In the genomic region with DNA sequence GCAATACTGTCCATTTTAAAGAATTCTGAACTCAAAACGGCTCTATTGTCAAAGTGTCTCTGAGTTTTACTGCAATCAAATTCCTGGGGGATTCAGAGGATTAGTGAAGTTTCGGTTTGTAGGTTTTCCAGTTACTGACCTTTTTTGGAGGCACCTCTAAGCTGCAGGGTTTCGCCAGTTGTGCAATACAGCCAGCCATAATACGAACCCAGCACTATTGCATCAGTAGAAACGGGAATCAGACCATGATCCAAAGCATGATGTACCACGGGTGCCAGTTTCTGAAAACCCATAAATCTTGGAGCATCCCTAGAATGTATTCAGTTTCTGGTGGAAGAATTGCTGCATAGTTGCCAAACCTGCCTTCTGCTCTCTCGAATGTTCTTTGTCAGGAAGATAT, we compare ENCODE assay signal across 23 cellular contexts.
DNase-seq lines count a peak whose midpoint lies in the region; ATAC-seq, FAIRE-seq and TF ChIP-seq lines count a peak whose summit lies in the region.
"Had no signal": no experiment of that assay in that cellular context is flagged by ENCODE, and none has a peak within 500 bp of the region (broad histone marks: within the 10 kb centered on the region; RNA-seq: fewer than 3 reads in every experiment).

No MANE protein-coding gene starts in this region.

- no peaks in the 10 kb centered on the region for H3K36me3 Mint-ChIP-seq in astrocyte (ENCODE audit: low read depth, unreplicated experiment)
- H3K36me3 Mint-ChIP-seq: activated CD4-positive, alpha-beta memory T cell treated with anti-CD3 and anti-CD28 coated beads for 36 hours; IgD-negative memory B cell had no signal

- intact Hi-C loops in A673 (cut with micrococcal nuclease; ENCODE audit: unreplicated experiment), result no loop called here

- peaks cover 2% of the 10 kb centered on the region for H3K4me1 Mint-ChIP-seq in astrocyte (ENCODE audit: low read depth, unreplicated experiment)
- H3K4me1 Mint-ChIP-seq: activated T-helper 17 cell treated with anti-CD3 and anti-CD28 coated beads, Interleukin-2, amount 50 U/mL, for 72 hours; IgD-negative memory B cell; naive thymus-derived CD4-positive, alpha-beta T cell had no signal

- H3K9me3 Mint-ChIP-seq in astrocyte (ENCODE audit: unreplicated experiment), result no peaks in the 10 kb centered on the region

- peak overlapping the region; percentile 5 for H3K4me3 ChIP-seq in A673 (ENCODE audit: low read depth, low read length, poor library complexity, severe bottlenecking)
- H3K4me3 ChIP-seq in astrocyte (ENCODE audit: insufficient read depth, low read depth, low read length), result no peak overlapping the region
- H3K4me3 ChIP-seq: left ventricle myocardium inferior, thoracic aorta had no signal

- H2AFZ ChIP-seq in astrocyte (ENCODE audit: low read depth, low read length), result no peak overlapping the region

- CTCF ChIA-PET in A673 (lab: Charles Lee), result no interaction called here

- H3K27me3 ChIP-seq in A673 (replicated peaks; ENCODE audit: insufficient read depth, low read depth, low read length, poor library complexity), result no peaks in the 10 kb centered on the region
- H3K27me3 ChIP-seq in astrocyte (ENCODE audit: insufficient read depth, low read length), result peaks cover 3% of the 10 kb centered on the region

- no peak for TF ChIP-seq CTCF in A673 (conservative IDR thresholded peaks at IDR 0.05; ENCODE audit: low read depth, low read length)
- TF ChIP-seq CTCF in astrocyte (IDR thresholded peaks at IDR 0.05; ENCODE audit: insufficient read depth, low read depth, low read length), result no peak

- H3K79me2 ChIP-seq in astrocyte (ENCODE audit: insufficient read depth, low read length), result no peaks in the 10 kb centered on the region

- H3K36me3 ChIP-seq in A673 (ENCODE audit: insufficient read depth, low read length, poor library complexity, severe bottlenecking) (no peaks in the 10 kb centered on the region), astrocyte (ENCODE audit: insufficient read depth, low read length) (no peaks in the 10 kb centered on the region)
- H3K36me3 ChIP-seq: left ventricle myocardium inferior, thoracic aorta had no signal

- DNase-seq in A673 (ENCODE audit: low spot score), result peak; percentile 78
- DNase-seq in HCEC 1CT, result peak; percentile 80
- DNase-seq in astrocyte (ENCODE audit: low read depth), result no peak
- peak; percentile 70 for DNase-seq in iris pigment epithelial cell (ENCODE audit: low read depth)
- DNase-seq in NCI-H1092 treated with DMSO at 0.1 percent for 48 hours (lab: John Stamatoyannopoulos, UW), result no peak
- no peak for DNase-seq in NCI-H226
- DNase-seq in DMS53 (lab: John Stamatoyannopoulos, UW), result no peak
- DNase-seq: ACHN; activated CD4-positive, alpha-beta memory T cell treated with anti-CD3 and anti-CD28 coated beads for 36 hours; aorta; dermis blood vessel endothelial cell; H9; left ventricle myocardium inferior; naive thymus-derived CD4-positive, alpha-beta T cell; NCI-H1436 treated with DMSO at 0.1 percent for 48 hours; NCI-H446; stimulated activated CD4-positive, alpha-beta T cell treated with anti-CD3 and anti-CD28 coated beads, Interleukin-1b, Interleukin-23, amount 100 ng/mL, for 48 hours had no signal

- H3K4me1 ChIP-seq in A673 (ENCODE audit: insufficient read depth, low read length, poor library complexity, severe bottlenecking) (peaks cover 42% of the 10 kb centered on the region), astrocyte (ENCODE audit: insufficient read depth, low read length) (no peaks in the 10 kb centered on the region)
- H3K4me1 ChIP-seq: left ventricle myocardium inferior had no signal

- FAIRE-seq in astrocyte (lab: Jason Lieb, UNC), result peak; percentile 55
- FAIRE-seq: D721Med had no signal

- no peaks in the 10 kb centered on the region for H4K20me1 ChIP-seq in astrocyte (ENCODE audit: insufficient read depth, low read length)

- H3K27ac ChIP-seq in A673 (ENCODE audit: low read depth, low read length, poor library complexity, severe bottlenecking) (peak overlapping the region; percentile 83), astrocyte (ENCODE audit: low read depth, low read length) (no peak overlapping the region)
- H3K27ac ChIP-seq: left ventricle myocardium inferior, thoracic aorta had no signal

- POLR2A ChIA-PET in A673 (lab: Charles Lee; ENCODE audit: low non-redundant PET), result no interaction called here

- no peaks in the 10 kb centered on the region for H3K9me3 ChIP-seq in A673 (ENCODE audit: low read depth, low read length, poor library complexity, severe bottlenecking)
- peaks cover 3% of the 10 kb centered on the region for H3K9me3 ChIP-seq in astrocyte (ENCODE audit: insufficient read depth, low read depth, low read length)

- no peak overlapping the region for H3K27ac Mint-ChIP-seq in astrocyte (ENCODE audit: unreplicated experiment)
- H3K27ac Mint-ChIP-seq: activated CD4-positive, alpha-beta memory T cell treated with anti-CD3 and anti-CD28 coated beads for 36 hours; activated T-helper 17 cell treated with anti-CD3 and anti-CD28 coated beads, Interleukin-2, amount 50 U/mL, for 72 hours; H9; IgD-negative memory B cell; naive thymus-derived CD4-positive, alpha-beta T cell had no signal

- no peak overlapping the region for H3K4me2 ChIP-seq in astrocyte (ENCODE audit: low read length)

- no peak overlapping the region for H3K9ac ChIP-seq in astrocyte (ENCODE audit: low read length)

- no TSS peak for BruUV-seq in A673 (replicated peaks; lab: Mats Ljungman, UMichigan)

- H3K4me3 Mint-ChIP-seq in astrocyte (ENCODE audit: unreplicated experiment), result no peak overlapping the region
- H3K4me3 Mint-ChIP-seq: activated CD4-positive, alpha-beta memory T cell treated with anti-CD3 and anti-CD28 coated beads for 36 hours; activated T-helper 17 cell treated with anti-CD3 and anti-CD28 coated beads, Interleukin-2, amount 50 U/mL, for 72 hours; H9; IgD-negative memory B cell; naive thymus-derived CD4-positive, alpha-beta T cell had no signal

- ATAC-seq in HG03520 (IDR thresholded peaks at IDR 0.05; ENCODE audit: unreplicated experiment), result no peak
- ATAC-seq: activated T-helper 17 cell treated with anti-CD3 and anti-CD28 coated beads, Interleukin-2, amount 50 U/mL, for 72 hours; esophagus mucosa; naive thymus-derived CD4-positive, alpha-beta T cell had no signal

- H3K27me3 Mint-ChIP-seq in astrocyte (ENCODE audit: low read depth, unreplicated experiment), result peaks cover 15% of the 10 kb centered on the region

Comparison
In these comparisons a context has a peak if more than half of its experiments do, and no peak if none do; other contexts are left out.
1. DNase-seq: peak in A673 (single experiment), HCEC 1CT (single experiment) and iris pigment epithelial cell (single experiment); none in astrocyte (single experiment), NCI-H1092 treated with DMSO at 0.1 percent for 48 hours (single experiment), NCI-H226 (single experiment) and DMS53 (single experiment).